In the genomic region with DNA sequence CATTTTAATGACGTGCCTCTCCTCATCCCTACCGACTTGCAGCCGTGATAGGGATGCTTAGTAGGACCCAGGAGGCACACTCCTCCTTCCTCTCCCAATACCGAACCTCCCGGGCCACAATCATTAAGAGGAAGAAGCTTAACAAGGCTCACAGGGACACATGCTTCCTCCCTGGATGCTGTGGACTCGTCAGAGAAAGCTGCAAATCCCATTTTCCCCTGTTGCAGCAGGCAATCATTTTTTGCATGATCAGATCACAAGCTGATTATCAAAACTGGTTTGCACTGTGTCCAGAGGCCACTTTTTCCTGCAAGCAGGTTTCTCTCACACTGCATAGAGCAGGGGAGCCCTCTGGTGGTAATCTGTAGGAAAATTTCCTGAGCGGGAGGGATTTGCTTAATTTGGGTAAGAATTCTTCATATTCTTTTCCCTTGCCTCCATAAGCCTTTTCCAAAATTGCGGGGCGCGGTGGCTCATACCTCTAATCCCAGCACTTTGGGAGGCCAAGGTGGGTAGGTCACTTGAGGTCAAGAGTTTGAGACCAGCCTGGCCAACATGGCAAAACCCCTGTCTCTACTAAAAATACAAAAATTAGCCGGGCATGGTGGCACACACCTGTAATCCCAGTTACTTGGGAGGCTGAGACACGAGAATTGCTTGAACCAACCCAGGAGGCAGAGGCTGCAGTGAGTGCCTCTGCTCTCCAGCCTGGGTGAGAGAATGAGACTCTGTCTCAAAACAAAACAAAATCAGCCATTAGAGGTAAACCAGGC, we compare ENCODE assay signal across 1 cellular context.
TF ChIP-seq lines count a peak whose summit lies in the region.

No MANE protein-coding gene starts in this region.

TF ChIP-seq in K562, 482 proteins besides CTCF, POLR2A, EP300 and RAD21 (continued from another document):
- TF ChIP-seq, protein P1, sequence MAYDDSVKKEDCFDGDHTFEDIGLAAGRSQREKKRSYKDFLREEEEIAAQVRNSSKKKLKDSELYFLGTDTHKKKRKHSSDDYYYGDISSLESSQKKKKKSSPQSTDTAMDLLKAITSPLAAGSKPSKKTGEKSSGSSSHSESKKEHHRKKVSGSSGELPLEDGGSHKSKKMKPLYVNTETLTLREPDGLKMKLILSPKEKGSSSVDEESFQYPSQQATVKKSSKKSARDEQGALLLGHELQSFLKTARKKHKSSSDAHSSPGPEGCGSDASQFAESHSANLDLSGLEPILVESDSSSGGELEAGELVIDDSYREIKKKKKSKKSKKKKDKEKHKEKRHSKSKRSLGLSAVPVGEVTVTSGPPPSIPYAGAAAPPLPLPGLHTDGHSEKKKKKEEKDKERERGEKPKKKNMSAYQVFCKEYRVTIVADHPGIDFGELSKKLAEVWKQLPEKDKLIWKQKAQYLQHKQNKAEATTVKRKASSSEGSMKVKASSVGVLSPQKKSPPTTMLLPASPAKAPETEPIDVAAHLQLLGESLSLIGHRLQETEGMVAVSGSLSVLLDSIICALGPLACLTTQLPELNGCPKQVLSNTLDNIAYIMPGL (CRISPR knock-in tag; IDR thresholded peaks at IDR 0.05): 0 out of 2 replicates have a peak, but pooled peaks have one; percentile 73
- TF ChIP-seq ARHGAP35 (IDR thresholded peaks at IDR 0.05; ENCODE audit: partially characterized antibody) (no peak), TRIM24 (IDR thresholded peaks at IDR 0.05) (peak in 1 of 2 experiments; percentile 20; a peak in 1 of 4 replicates), TEAD1 (CRISPR knock-in tag; IDR thresholded peaks at IDR 0.05) (0 out of 4 replicates have a peak, but pooled peaks of 1 of the 2 experiments have one; percentile 24), NCOA4 (IDR thresholded peaks at IDR 0.05; ENCODE audit: partially characterized antibody) (no peak), MLLT1 (IDR thresholded peaks at IDR 0.05) (0 out of 4 replicates have a peak, but pooled peaks of 1 of the 2 experiments have one; percentile 14), PHB2 (IDR thresholded peaks at IDR 0.05; ENCODE audit: low read depth) (no peak), ZNF551 (CRISPR knock-in tag; IDR thresholded peaks at IDR 0.05) (no peak), HNRNPLL (IDR thresholded peaks at IDR 0.05; ENCODE audit: low read depth, low read length, poor library complexity, severe bottlenecking) (peak; percentile 14), ESRRA (IDR thresholded peaks at IDR 0.05; ENCODE audit: borderline replicate concordance, low read depth) (0 out of 2 replicates have a peak, but pooled peaks have one; percentile 31), PCBP2 (IDR thresholded peaks at IDR 0.05; ENCODE audit: low read depth, low read length, poor library complexity, severe bottlenecking) (no peak), NEUROD1 (IDR thresholded peaks at IDR 0.05; ENCODE audit: borderline replicate concordance, low read depth, low read length, partially characterized antibody) (no peak), ELF1 (tag; IDR thresholded peaks at IDR 0.05) (0 out of 2 replicates have a peak, but pooled peaks have one; percentile 21), ZFP36 (IDR thresholded peaks at IDR 0.05; ENCODE audit: low read depth, low read length, partially characterized antibody) (peak; percentile 14), TARDBP (IDR thresholded peaks at IDR 0.05) (0 out of 2 replicates have a peak, but pooled peaks have one; percentile 28)
TF ChIP-seq in K562: peak in this region for 38.
